Comparison of ENCODE assay signal across 10 cellular contexts in the genomic region with DNA sequence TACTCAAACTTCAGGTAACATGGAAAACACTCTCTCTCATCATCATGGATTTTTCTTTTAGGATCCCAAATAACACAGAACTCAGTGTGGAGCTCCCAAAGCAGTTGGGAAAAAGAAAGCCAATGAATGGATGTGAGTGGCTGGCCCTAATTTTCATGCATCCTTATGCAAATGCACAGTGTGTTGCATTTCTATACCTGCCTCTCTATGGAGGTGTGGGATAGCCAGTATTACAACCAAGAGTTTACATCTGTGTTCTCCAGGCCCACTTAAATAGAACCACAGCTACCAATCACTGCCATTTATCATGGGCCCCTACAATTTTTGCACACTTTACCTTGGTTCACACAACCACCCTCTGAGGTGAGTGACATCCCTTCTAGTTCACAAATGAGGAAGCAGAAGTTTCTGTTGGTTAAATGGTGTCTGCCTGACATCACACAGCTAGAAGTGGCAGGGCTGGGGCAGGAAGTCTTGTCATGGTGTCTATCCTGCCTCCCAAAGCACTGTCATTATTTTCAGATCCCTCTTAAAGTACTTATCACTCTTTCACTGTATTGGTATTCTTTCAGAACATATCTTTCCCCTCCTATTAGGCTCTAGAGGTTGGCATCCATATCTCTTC. TPM values are rescaled to one million over a fixed set of nuclear protein-coding genes. Genes with fewer than 3 reads are reported as not detected.
DNase-seq lines count a peak whose midpoint lies in the region; ATAC-seq and TF ChIP-seq lines count a peak whose summit lies in the region.
"Had no signal": no experiment of that assay in that cellular context is flagged by ENCODE, and none has a peak within 500 bp of the region (broad histone marks: within the 10 kb centered on the region; RNA-seq: fewer than 3 reads in every experiment).

No MANE protein-coding gene starts in this region.

- H3K27me3 ChIP-seq in gastroesophageal sphincter, result no peaks in the 10 kb centered on the region
- H3K27me3 ChIP-seq in body of pancreas, result no peaks in the 10 kb centered on the region

- no peaks in the 10 kb centered on the region for H3K9me3 Mint-ChIP-seq in activated T-helper 1 cell treated with anti-CD3 and anti-CD28 coated beads, Interleukin-12 subunit alpha, Interleukin-12 subunit beta, Interleukin-2, Interleukin-4 antibody, amounts not matched to agents 30 ng/mL and 10 ng/mL and 1 ng/mL, durations not matched to agents 14 hours and 24 hours and 36 hours
- H3K9me3 Mint-ChIP-seq: activated naive CD4-positive, alpha-beta T cell treated with anti-CD3 and anti-CD28 coated beads for 36 hours had no signal

- H3K27ac Mint-ChIP-seq in activated T-helper 1 cell treated with anti-CD3 and anti-CD28 coated beads, Interleukin-12 subunit alpha, Interleukin-12 subunit beta, Interleukin-2, Interleukin-4 antibody, amounts not matched to agents 30 ng/mL and 10 ng/mL and 1 ng/mL, durations not matched to agents 14 hours and 24 hours and 36 hours, result no peak overlapping the region
- H3K27ac Mint-ChIP-seq: activated naive CD4-positive, alpha-beta T cell treated with anti-CD3 and anti-CD28 coated beads for 36 hours had no signal

- H3K27ac ChIP-seq in gastroesophageal sphincter (peak overlapping the region; percentile 92 to 97 (median 96)), body of pancreas (no peak overlapping the region)

- intact Hi-C loops in body of pancreas (cut with DNase I), result no loop called here
- intact Hi-C loops in activated T-helper 1 cell treated with anti-CD3 and anti-CD28 coated beads, Interleukin-12 subunit alpha, Interleukin-12 subunit beta, Interleukin-2, Interleukin-4 antibody, amounts not matched to agents 30 ng/mL and 10 ng/mL and 1 ng/mL, durations not matched to agents 14 hours and 24 hours and 36 hours (cut with micrococcal nuclease), result no loop called here

- DNase-seq in middle frontal gyrus (ENCODE audit: extremely low spot score, low spot score) (no peak), body of pancreas (no peak), NCI-H1417 treated with DMSO at 0.1 percent for 48 hours (lab: John Stamatoyannopoulos, UW) (no peak)
- DNase-seq in activated T-helper 1 cell treated with anti-CD3 and anti-CD28 coated beads, Interleukin-12 subunit alpha, Interleukin-12 subunit beta, Interleukin-2, Interleukin-4 antibody, amounts not matched to agents 30 ng/mL and 10 ng/mL and 1 ng/mL, durations not matched to agents 14 hours and 24 hours and 36 hours (ENCODE audit: low spot score), result no peak
- DNase-seq: activated naive CD4-positive, alpha-beta T cell treated with anti-CD3 and anti-CD28 coated beads for 36 hours; effector CD8-positive, alpha-beta T cell had no signal

- peak; percentile 97 for ATAC-seq in GM18861 (IDR thresholded peaks at IDR 0.05; ENCODE audit: unreplicated experiment)
- peak; percentile 97 for ATAC-seq in GM21717 (IDR thresholded peaks at IDR 0.05; ENCODE audit: unreplicated experiment)
- peak; percentile 99 for ATAC-seq in HG03175 (IDR thresholded peaks at IDR 0.05; ENCODE audit: unreplicated experiment)
- no peak for ATAC-seq in gastroesophageal sphincter
- ATAC-seq in body of pancreas, result no peak

- H3K4me3 Mint-ChIP-seq in activated T-helper 1 cell treated with anti-CD3 and anti-CD28 coated beads, Interleukin-12 subunit alpha, Interleukin-12 subunit beta, Interleukin-2, Interleukin-4 antibody, amounts not matched to agents 30 ng/mL and 10 ng/mL and 1 ng/mL, durations not matched to agents 14 hours and 24 hours and 36 hours, result no peak overlapping the region
- H3K4me3 Mint-ChIP-seq: activated naive CD4-positive, alpha-beta T cell treated with anti-CD3 and anti-CD28 coated beads for 36 hours had no signal

- H3K9me3 ChIP-seq in gastroesophageal sphincter (no peaks in the 10 kb centered on the region), body of pancreas (no peaks in the 10 kb centered on the region)

- H3K4me1 ChIP-seq in gastroesophageal sphincter (peaks cover 17 to 100% (median 77%) of the 10 kb centered on the region in 3 donors), body of pancreas (no peaks in the 10 kb centered on the region)

- H3K36me3 Mint-ChIP-seq in activated T-helper 1 cell treated with anti-CD3 and anti-CD28 coated beads, Interleukin-12 subunit alpha, Interleukin-12 subunit beta, Interleukin-2, Interleukin-4 antibody, amounts not matched to agents 30 ng/mL and 10 ng/mL and 1 ng/mL, durations not matched to agents 14 hours and 24 hours and 36 hours (ENCODE audit: low read depth), result no peaks in the 10 kb centered on the region

- no peak for TF ChIP-seq POLR2A in gastroesophageal sphincter (IDR thresholded peaks at IDR 0.05)
- no peak for TF ChIP-seq POLR2A in body of pancreas (IDR thresholded peaks at IDR 0.05)

- H3K4me3 ChIP-seq in gastroesophageal sphincter, result no peak overlapping the region
- H3K4me3 ChIP-seq in body of pancreas, result no peak overlapping the region

- no peak for TF ChIP-seq EP300 in gastroesophageal sphincter (IDR thresholded peaks at IDR 0.05)

- TF ChIP-seq CTCF in gastroesophageal sphincter (IDR thresholded peaks at IDR 0.05), result no peak
- no peak for TF ChIP-seq CTCF in body of pancreas (IDR thresholded peaks at IDR 0.05)

- peaks cover 9% of the 10 kb centered on the region for H3K27me3 Mint-ChIP-seq in activated T-helper 1 cell treated with anti-CD3 and anti-CD28 coated beads, Interleukin-12 subunit alpha, Interleukin-12 subunit beta, Interleukin-2, Interleukin-4 antibody, amounts not matched to agents 30 ng/mL and 10 ng/mL and 1 ng/mL, durations not matched to agents 14 hours and 24 hours and 36 hours (ENCODE audit: insufficient read depth)

- peaks cover 2 to 13% of the 10 kb centered on the region in 2 donors for H3K36me3 ChIP-seq in gastroesophageal sphincter
- H3K36me3 ChIP-seq in body of pancreas (replicated peaks in 1 of 2; ENCODE audit: insufficient read depth in 1 of 2, low read depth in 2 of 2), result no peaks in the 10 kb centered on the region

- H3K4me1 Mint-ChIP-seq in activated T-helper 1 cell treated with anti-CD3 and anti-CD28 coated beads, Interleukin-12 subunit alpha, Interleukin-12 subunit beta, Interleukin-2, Interleukin-4 antibody, amounts not matched to agents 30 ng/mL and 10 ng/mL and 1 ng/mL, durations not matched to agents 14 hours and 24 hours and 36 hours (ENCODE audit: low read depth), result no peaks in the 10 kb centered on the region

RNA-seq across cellular contexts. Expression of gene MAMDC2, which starts 17.3 kb away (rescaled TPM):
- total RNA-seq in gastroesophageal sphincter, result 100 to 1,000 TPM in 3 of 4 donors, 10 to 100 TPM in 1; 96.5 to 192 (median 140) TPM
- total RNA-seq in body of pancreas, result 10 to 100 TPM in 1 of 2 donors, 1 to 10 TPM in 1; 4.0 to 17.1 TPM
- total RNA-seq in activated T-helper 1 cell treated with anti-CD3 and anti-CD28 coated beads, Interleukin-12 subunit alpha, Interleukin-12 subunit beta, Interleukin-2, Interleukin-4 antibody, amounts not matched to agents 30 ng/mL and 10 ng/mL and 1 ng/mL, durations not matched to agents 14 hours and 24 hours and 36 hours, result not detected in 2 replicates
- total RNA-seq: activated naive CD4-positive, alpha-beta T cell treated with anti-CD3 and anti-CD28 coated beads for 36 hours had no signal

Comparison
In these comparisons a context has a peak if more than half of its experiments do, and no peak if none do; other contexts are left out.
1. ATAC-seq: peak in GM18861 (single experiment), GM21717 (single experiment) and HG03175 (single experiment); none in gastroesophageal sphincter (single experiment) and body of pancreas (single experiment).
2. H3K27ac ChIP-seq: peak in gastroesophageal sphincter (4 of 4); none in body of pancreas (0 of 4).
3. RNA of gene MAMDC2, which starts 17.3 kb away (total RNA-seq): 96.5 to 192 TPM in gastroesophageal sphincter; 4.0 to 17.1 TPM in body of pancreas and not detected in activated T-helper 1 cell treated with anti-CD3 and anti-CD28 coated beads, Interleukin-12 subunit alpha, Interleukin-12 subunit beta, Interleukin-2, Interleukin-4 antibody, amounts not matched to agents 30 ng/mL and 10 ng/mL and 1 ng/mL, durations not matched to agents 14 hours and 24 hours and 36 hours; every median in the first group is over 4 times any median in the second.